8 cellular contexts compared by ENCODE assay signal in genomic region chr5:10424124-10424731, GRCh38. TPM values are rescaled to one million over a fixed set of nuclear protein-coding genes. Genes with fewer than 3 reads are reported as not detected.
DNase-seq lines count a peak whose midpoint lies in the region; ATAC-seq and TF ChIP-seq lines count a peak whose summit lies in the region.
"Had no signal": no experiment of that assay in that cellular context is flagged by ENCODE, and none has a peak within 500 bp of the region (broad histone marks: within the 10 kb centered on the region; RNA-seq: fewer than 3 reads in every experiment).

No MANE protein-coding gene starts in this region.

- peaks cover 60% of the 10 kb centered on the region for H3K36me3 ChIP-seq in HAP-1 (replicated peaks)

- H3K27ac Mint-ChIP-seq in chondrocyte (ENCODE audit: unreplicated experiment) (no peak overlapping the region), memory B cell (no peak overlapping the region)

- H3K27me3 Mint-ChIP-seq in chondrocyte (ENCODE audit: low read depth) = no peaks in the 10 kb centered on the region
- no peaks in the 10 kb centered on the region for H3K27me3 Mint-ChIP-seq in memory B cell

- H3K27me3 ChIP-seq in HAP-1 (ENCODE audit: low read depth) = no peaks in the 10 kb centered on the region

- H3K9me3 Mint-ChIP-seq in chondrocyte (ENCODE audit: low read depth) = no peaks in the 10 kb centered on the region
- H3K9me3 Mint-ChIP-seq in memory B cell = no peaks in the 10 kb centered on the region

- peak; percentile 68 for ATAC-seq in memory B cell (ENCODE audit: low read depth)

- in situ Hi-C loops in HAP-1 (cut with MboI; ENCODE audit: low sequenced_read_pairs) = no loop called here

- no peak overlapping the region for H3K4me3 ChIP-seq in HAP-1

- H3K4me3 Mint-ChIP-seq in chondrocyte (ENCODE audit: unreplicated experiment) (no peak overlapping the region), memory B cell (no peak overlapping the region)

- H3K36me3 Mint-ChIP-seq in chondrocyte (ENCODE audit: low read depth) (peaks cover 36% of the 10 kb centered on the region), memory B cell (peaks cover 30% of the 10 kb centered on the region)

- H3K4me1 ChIP-seq in HAP-1 = no peaks in the 10 kb centered on the region

- DNase-seq in Daoy (ENCODE audit: low read depth) (peak; percentile 23), HAP-1 (ENCODE audit: low spot score in 2 of 2) (peak; percentile 34 to 44), NCI-H748 (lab: John Stamatoyannopoulos, UW; ENCODE audit: unreplicated experiment) (peak; percentile 57), chondrocyte (ENCODE audit: low spot score) (no peak), memory B cell (ENCODE audit: low spot score in 2 of 2) (no peak), ureter (ENCODE audit: low spot score) (no peak), middle frontal gyrus (ENCODE audit: extremely low spot score, low spot score) (no peak)

- H3K9me3 ChIP-seq in HAP-1 = no peaks in the 10 kb centered on the region

- peaks cover 19% of the 10 kb centered on the region for H3K4me1 Mint-ChIP-seq in chondrocyte (ENCODE audit: low read depth)
- peaks cover 2% of the 10 kb centered on the region for H3K4me1 Mint-ChIP-seq in memory B cell

- TF ChIP-seq CTCF in chondrocyte (IDR thresholded peaks at IDR 0.05) = peak; percentile 84

RNA-seq across cellular contexts. Expression of gene ROPN1L, which starts 17.5 kb away (rescaled TPM):
- total RNA-seq in Daoy (2014; rRNA removed; shearing (Covaris generic)) = 0.40 TPM in 1 of 2 replicates, not detected in the other
- total RNA-seq in chondrocyte (0.37 to 0.64 TPM (median 0.39 TPM) in 3 replicates), ureter (not detected)
- total RNA-seq: skeletal muscle tissue had no signal

Comparison
In these comparisons a context has a peak if more than half of its experiments do, and no peak if none do; other contexts are left out.
1. DNase-seq: peak in Daoy (single experiment), HAP-1 (2 of 2) and NCI-H748 (single experiment); none in chondrocyte (single experiment), memory B cell (0 of 2), ureter (single experiment) and middle frontal gyrus (single experiment).